ENCODE assay signal across 1 cellular context in the genomic region with DNA sequence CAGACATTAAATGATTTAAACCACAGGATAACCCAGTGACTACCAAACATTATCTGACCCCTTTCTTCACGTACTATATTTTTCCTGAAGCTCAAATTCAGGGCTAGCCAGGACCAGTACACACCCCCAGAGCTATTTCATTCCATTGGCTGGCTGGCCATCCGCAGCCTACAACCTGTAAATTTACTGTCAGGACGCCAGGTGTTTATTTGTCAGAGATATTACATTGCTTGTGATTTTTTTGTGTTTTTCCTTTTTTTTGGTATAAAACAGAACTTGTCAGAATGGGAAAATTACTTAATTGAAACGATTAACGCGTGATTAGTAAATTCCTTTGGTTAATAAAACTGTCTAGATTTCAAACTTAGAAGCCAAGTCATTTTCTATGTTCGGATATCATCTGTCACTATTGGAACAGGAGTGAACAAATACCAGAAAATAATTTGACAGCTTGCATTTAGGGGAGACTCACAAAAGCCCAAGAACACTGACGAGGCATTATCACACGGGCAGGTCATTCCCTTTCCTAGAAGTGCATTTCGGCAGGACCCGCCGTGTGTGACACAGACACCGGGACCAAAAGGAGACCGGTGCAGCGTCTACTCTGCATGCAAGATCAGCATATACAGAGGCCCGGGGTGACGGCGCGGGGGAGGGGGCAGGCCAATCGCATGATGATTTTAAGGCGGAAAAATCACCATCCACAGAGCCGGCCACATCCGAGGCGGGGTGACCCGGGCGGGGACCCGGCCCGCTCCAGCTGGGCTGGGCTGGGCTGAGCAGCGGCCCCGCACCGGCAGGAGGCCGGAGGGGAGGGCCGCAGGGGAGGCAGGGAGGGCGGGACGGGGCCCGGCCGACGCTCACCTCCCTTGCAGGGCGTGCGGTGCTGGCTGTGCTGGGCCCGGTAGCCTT.
A peak's percentile ranks its signal among the peaks of the same experiment; 100 is the strongest.
TF ChIP-seq lines count a peak whose summit lies in the region.

No MANE protein-coding gene starts in this region.

TF ChIP-seq in K562, 482 proteins besides CTCF, POLR2A, EP300 and RAD21 (continued from another document):
- TF ChIP-seq, protein P1, sequence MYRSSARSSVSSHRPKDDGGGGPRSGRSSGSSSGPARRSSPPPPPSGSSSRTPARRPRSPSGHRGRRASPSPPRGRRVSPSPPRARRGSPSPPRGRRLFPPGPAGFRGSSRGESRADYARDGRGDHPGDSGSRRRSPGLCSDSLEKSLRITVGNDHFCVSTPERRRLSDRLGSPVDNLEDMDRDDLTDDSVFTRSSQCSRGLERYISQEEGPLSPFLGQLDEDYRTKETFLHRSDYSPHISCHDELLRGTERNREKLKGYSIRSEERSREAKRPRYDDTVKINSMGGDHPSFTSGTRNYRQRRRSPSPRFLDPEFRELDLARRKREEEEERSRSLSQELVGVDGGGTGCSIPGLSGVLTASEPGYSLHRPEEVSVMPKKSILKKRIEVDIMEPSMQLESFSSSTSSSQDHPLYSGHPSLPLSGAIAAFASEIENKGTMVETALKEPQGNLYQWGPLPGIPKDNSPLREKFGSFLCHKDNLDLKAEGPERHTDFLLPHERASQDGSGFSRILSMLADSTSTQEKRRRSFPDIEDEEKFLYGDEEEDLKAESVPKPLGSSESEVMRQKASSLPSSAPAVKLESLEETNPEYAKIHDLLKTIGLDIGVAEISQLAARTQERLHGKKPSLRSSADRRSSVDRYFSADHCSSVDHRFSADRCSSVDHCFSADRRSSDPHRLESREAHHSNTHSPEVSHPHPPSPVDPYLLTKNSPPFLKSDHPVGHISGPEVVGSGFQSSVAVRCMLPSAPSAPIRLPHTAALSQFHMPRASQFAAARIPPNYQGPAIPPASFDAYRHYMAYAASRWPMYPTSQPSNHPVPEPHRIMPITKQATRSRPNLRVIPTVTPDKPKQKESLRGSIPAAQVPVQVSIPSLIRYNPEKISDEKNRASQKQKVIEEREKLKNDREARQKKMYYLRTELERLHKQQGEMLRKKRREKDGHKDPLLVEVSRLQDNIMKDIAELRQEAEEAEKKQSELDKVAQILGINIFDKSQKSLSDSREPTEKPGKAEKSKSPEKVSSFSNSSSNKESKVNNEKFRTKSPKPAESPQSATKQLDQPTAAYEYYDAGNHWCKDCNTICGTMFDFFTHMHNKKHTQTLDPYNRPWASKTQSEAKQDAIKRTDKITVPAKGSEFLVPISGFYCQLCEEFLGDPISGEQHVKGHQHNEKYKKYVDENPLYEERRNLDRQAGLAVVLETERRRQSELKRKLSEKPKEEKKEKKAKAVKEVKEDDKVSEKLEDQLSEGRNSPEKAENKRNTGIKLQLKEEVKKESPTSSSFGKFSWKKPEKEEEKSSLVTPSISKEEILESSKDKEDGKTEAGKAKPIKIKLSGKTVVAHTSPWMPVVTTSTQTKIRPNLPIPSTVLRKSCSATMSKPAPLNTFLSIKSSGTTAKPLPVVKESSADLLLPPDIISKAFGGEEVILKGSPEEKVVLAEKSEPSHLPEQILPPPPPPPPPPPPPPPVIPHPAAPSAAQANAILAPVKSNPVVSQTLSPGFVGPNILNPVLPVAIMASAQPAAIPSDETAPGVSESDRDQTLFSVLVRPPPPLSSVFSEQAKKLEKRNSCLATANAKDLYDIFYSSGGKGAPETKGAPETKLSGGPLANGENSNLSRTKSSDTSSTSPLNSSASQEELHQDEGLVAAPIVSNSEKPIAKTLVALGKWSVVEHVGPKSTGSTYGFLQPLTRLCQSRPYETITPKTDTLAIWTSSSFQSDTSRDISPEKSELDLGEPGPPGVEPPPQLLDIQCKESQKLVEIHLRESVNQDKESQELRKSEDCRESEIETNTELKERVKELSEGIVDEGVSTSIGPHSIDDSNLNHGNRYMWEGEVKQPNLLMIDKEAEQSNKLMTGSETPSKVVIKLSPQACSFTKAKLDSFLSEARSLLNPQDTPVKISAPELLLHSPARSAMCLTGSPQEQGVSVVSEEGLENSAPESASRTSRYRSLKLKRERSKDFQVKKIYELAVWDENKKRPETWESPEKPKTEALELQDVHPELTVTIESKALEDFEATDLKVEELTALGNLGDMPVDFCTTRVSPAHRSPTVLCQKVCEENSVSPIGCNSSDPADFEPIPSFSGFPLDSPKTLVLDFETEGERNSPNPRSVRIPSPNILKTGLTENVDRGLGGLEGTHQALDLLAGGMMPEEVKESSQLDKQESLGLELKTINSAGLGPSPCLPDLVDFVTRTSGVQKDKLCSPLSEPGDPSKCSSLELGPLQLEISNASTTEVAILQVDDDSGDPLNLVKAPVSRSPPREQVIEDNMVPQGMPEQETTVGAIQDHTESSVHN (IDR thresholded peaks at IDR 0.05; ENCODE audit: borderline replicate concordance in 1 of 2, low read depth in 1 of 2) = peak in 1 of 2 experiments; percentile 21; a peak in 1 of 4 replicates
- TF ChIP-seq ZNF316 (IDR thresholded peaks at IDR 0.05) (peak; percentile 93), POLR3G (IDR thresholded peaks at IDR 0.05; ENCODE audit: extremely low read depth, insufficient read length, insufficient replicate concordance) (no peak), GATAD2B (IDR thresholded peaks at IDR 0.05; ENCODE audit: borderline replicate concordance) (no peak), RUNX1 (IDR thresholded peaks at IDR 0.05; ENCODE audit: low read depth) (no peak), TAF1 (IDR thresholded peaks at IDR 0.05; ENCODE audit: control insufficient read depth, extremely low read depth, insufficient read depth, low read length, severe bottlenecking) (peak; percentile 49), NELFE (IDR thresholded peaks at IDR 0.05; ENCODE audit: insufficient read depth, insufficient read length) (no peak), ZBTB7A (IDR thresholded peaks at IDR 0.05; ENCODE audit: borderline replicate concordance, control insufficient read depth, low read depth, low read length) (peak; percentile 51; the same call in 1 of the 2 replicates), SETDB1 (IDR thresholded peaks at IDR 0.05; ENCODE audit: low read length) (no peak), CREB1 (IDR thresholded peaks at IDR 0.05) (0 out of 2 replicates have a peak, but pooled peaks have one; percentile 16), CREB1 (CRISPR knock-in tag; IDR thresholded peaks at IDR 0.05) (no peak; the same call in 1 of the 2 replicates), EGR1 (conservative IDR thresholded peaks at IDR 0.05) (0 out of 2 replicates have a peak, but pooled peaks have one; percentile 12), RB1 (IDR thresholded peaks at IDR 0.05; ENCODE audit: low read depth) (peak; percentile 47; the same call in 1 of the 2 replicates), CCAR2 (IDR thresholded peaks at IDR 0.05; ENCODE audit: low read depth, low read length) (no peak), MAFK (IDR thresholded peaks at IDR 0.05; ENCODE audit: low read length) (peak; percentile 57; the same call in 1 of the 2 replicates), LARP7 (IDR thresholded peaks at IDR 0.05) (no peak), MBD2 (IDR thresholded peaks at IDR 0.05; ENCODE audit: borderline replicate concordance, low read depth) (0 out of 2 replicates have a peak, but pooled peaks have one; percentile 12), JUND (IDR thresholded peaks at IDR 0.05; ENCODE audit: borderline replicate concordance, low read depth, low read length) (0 out of 2 replicates have a peak, but pooled peaks have one; percentile 11), JUND (tag; IDR thresholded peaks at IDR 0.05; ENCODE audit: borderline replicate concordance, low read depth, low read length) (no peak), E2F3 (CRISPR knock-in tag; IDR thresholded peaks at IDR 0.05) (no peak), U2AF2 (optimal IDR thresholded peaks at IDR 0.05; ENCODE audit: low read depth, low read length) (no peak), MCM3 (IDR thresholded peaks at IDR 0.05) (no peak), TBP (optimal IDR thresholded peaks at IDR 0.05; ENCODE audit: low read depth, low read length) (peak; percentile 81), GABPB1 (CRISPR knock-in tag; IDR thresholded peaks at IDR 0.05) (0 out of 2 replicates have a peak, but pooled peaks have one; percentile 40), CEBPG (CRISPR knock-in tag; IDR thresholded peaks at IDR 0.05) (no peak), CEBPG (tag; conservative IDR thresholded peaks at IDR 0.05 in 1 of 2, IDR thresholded peaks at IDR 0.05 in 1 of 2) (no peak; a peak in 1 of 4 replicates), ZSCAN32 (CRISPR knock-in tag; IDR thresholded peaks at IDR 0.05) (no peak), PML (IDR thresholded peaks at IDR 0.05; ENCODE audit: low read length) (0 out of 2 replicates have a peak, but pooled peaks have one; percentile 30), SAFB2 (IDR thresholded peaks at IDR 0.05; ENCODE audit: borderline replicate concordance, low read depth, low read length, severe bottlenecking) (no peak), SMAD4 (CRISPR knock-in tag; conservative IDR thresholded peaks at IDR 0.05) (0 out of 2 replicates have a peak, but pooled peaks have one; percentile 35), C11orf30 (IDR thresholded peaks at IDR 0.05; ENCODE audit: low read depth) (peak; percentile 89), ZNF146 (CRISPR knock-in tag; IDR thresholded peaks at IDR 0.05; ENCODE audit: unreplicated experiment) (no peak), POLR2AphosphoS5 (IDR thresholded peaks at IDR 0.05; ENCODE audit: control insufficient read depth, insufficient read depth, low read depth, low read length) (peak; percentile 53)
- TF ChIP-seq, protein P2, sequence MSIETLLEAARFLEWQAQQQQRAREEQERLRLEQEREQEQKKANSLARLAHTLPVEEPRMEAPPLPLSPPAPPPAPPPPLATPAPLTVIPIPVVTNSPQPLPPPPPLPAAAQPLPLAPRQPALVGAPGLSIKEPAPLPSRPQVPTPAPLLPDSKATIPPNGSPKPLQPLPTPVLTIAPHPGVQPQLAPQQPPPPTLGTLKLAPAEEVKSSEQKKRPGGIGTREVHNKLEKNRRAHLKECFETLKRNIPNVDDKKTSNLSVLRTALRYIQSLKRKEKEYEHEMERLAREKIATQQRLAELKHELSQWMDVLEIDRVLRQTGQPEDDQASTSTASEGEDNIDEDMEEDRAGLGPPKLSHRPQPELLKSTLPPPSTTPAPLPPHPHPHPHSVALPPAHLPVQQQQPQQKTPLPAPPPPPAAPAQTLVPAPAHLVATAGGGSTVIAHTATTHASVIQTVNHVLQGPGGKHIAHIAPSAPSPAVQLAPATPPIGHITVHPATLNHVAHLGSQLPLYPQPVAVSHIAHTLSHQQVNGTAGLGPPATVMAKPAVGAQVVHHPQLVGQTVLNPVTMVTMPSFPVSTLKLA (conservative IDR thresholded peaks at IDR 0.05) = peak in 1 of 2 experiments; percentile 62; a peak in 2 of 4 replicates
- TF ChIP-seq, protein P3, sequence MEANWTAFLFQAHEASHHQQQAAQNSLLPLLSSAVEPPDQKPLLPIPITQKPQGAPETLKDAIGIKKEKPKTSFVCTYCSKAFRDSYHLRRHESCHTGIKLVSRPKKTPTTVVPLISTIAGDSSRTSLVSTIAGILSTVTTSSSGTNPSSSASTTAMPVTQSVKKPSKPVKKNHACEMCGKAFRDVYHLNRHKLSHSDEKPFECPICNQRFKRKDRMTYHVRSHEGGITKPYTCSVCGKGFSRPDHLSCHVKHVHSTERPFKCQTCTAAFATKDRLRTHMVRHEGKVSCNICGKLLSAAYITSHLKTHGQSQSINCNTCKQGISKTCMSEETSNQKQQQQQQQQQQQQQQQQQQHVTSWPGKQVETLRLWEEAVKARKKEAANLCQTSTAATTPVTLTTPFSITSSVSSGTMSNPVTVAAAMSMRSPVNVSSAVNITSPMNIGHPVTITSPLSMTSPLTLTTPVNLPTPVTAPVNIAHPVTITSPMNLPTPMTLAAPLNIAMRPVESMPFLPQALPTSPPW (CRISPR knock-in tag; IDR thresholded peaks at IDR 0.05) = peak; percentile 53; the same call in 1 of the 2 replicates
- TF ChIP-seq, protein P4, sequence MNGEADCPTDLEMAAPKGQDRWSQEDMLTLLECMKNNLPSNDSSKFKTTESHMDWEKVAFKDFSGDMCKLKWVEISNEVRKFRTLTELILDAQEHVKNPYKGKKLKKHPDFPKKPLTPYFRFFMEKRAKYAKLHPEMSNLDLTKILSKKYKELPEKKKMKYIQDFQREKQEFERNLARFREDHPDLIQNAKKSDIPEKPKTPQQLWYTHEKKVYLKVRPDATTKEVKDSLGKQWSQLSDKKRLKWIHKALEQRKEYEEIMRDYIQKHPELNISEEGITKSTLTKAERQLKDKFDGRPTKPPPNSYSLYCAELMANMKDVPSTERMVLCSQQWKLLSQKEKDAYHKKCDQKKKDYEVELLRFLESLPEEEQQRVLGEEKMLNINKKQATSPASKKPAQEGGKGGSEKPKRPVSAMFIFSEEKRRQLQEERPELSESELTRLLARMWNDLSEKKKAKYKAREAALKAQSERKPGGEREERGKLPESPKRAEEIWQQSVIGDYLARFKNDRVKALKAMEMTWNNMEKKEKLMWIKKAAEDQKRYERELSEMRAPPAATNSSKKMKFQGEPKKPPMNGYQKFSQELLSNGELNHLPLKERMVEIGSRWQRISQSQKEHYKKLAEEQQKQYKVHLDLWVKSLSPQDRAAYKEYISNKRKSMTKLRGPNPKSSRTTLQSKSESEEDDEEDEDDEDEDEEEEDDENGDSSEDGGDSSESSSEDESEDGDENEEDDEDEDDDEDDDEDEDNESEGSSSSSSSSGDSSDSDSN (IDR thresholded peaks at IDR 0.05; ENCODE audit: borderline replicate concordance in 1 of 2, low read depth in 2 of 2, low read length in 2 of 2) = 0 out of 4 replicates have a peak, but pooled peaks of 1 of the 2 experiments have one; percentile 35
- TF ChIP-seq, protein P5, sequence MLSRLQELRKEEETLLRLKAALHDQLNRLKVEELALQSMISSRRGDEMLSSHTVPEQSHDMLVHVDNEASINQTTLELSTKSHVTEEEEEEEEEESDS (CRISPR knock-in tag; IDR thresholded peaks at IDR 0.05) = no peak
